ENCODE assay signal across 25 cellular contexts in the genomic region with DNA sequence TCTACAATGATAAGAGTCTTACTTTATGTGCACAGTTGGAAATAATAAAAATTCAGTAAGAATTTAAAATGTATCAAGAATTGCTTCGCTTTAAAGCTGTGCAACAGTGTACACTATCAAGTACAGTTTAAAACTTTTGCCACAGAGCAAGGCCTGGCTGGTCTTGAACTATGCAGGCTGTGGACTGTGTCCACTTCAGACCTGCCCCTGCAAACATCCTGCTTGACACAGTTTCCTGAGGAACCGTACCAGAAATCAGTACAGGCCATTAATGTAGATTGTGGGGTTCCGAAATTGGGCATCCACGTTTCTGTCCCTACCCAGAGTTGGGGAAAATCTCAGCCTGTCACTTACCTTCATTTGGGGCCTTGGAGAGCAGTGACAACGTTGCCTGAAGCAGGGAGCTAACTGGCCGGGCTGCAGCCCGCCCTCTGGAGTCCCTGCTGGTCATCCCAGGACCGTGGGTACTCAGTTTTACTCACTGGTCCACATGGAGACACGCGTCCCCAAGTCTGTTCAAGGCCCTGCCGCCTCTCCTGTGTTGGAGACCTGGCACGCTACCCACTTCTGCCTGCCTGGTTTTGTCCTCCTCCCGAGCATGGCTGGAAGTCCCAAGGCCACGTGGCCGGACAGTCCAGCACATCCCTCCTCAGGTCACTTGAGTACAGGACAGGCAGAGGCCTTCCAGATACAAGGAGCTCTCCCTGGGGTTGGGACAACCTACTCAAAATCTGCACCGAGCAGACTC. TPM values are rescaled to one million over a fixed set of nuclear protein-coding genes. Genes with fewer than 3 reads are reported as not detected.
DNase-seq lines count a peak whose midpoint lies in the region; ATAC-seq, FAIRE-seq and TF ChIP-seq lines count a peak whose summit lies in the region.
"Had no signal": no experiment of that assay in that cellular context is flagged by ENCODE, and none has a peak within 500 bp of the region (broad histone marks: within the 10 kb centered on the region; RNA-seq: fewer than 3 reads in every experiment).

No MANE protein-coding gene starts in this region.

- ATAC-seq in natural killer cell, result no peak

- intact Hi-C loops in adrenal gland (cut with DNase I) (no loop called here), kidney (cut with DNase I) (no loop called here), natural killer cell (cut with micrococcal nuclease) (no loop called here)

- H3K4me3 Mint-ChIP-seq in nephron progenitor cell, result no peak overlapping the region
- no peak overlapping the region for H3K4me3 Mint-ChIP-seq in natural killer cell
- H3K4me3 Mint-ChIP-seq: B cell; CD8-positive, alpha-beta memory T cell had no signal

- peak; percentile 64 to 93 (median 92) for DNase-seq in adrenal gland
- DNase-seq in kidney, result peak; percentile 59
- DNase-seq in nephron progenitor cell, result no peak
- no peak for DNase-seq in NCI-H774 (lab: John Stamatoyannopoulos, UW)
- DNase-seq in NCI-H1694 treated with DMSO at 0.1 percent for 48 hours (lab: John Stamatoyannopoulos, UW), result no peak
- no peak for DNase-seq in natural killer cell
- DNase-seq in GM19239 (ENCODE audit: insufficient read length, low spot score), result no peak
- DNase-seq: CD8-positive, alpha-beta memory T cell; DMS 273 treated with DMSO at 0.1 percent for 48 hours; DMS79; EL; GF-D8; Karpas-422; NCI-H1092; NCI-H1436; NCI-H187 treated with DMSO at 0.1 percent for 48 hours; NCI-H446; NCI-H524 treated with DMSO at 0.1 percent for 48 hours; PC-9; RPMI8226; SHP77 had no signal

- TF ChIP-seq CTCF in adrenal gland (IDR thresholded peaks at IDR 0.05), result peak in 2 of 6 experiments; percentile 7 to 14
- no peak for TF ChIP-seq CTCF in kidney (IDR thresholded peaks at IDR 0.05; ENCODE audit: borderline replicate concordance, extremely low read depth, insufficient read depth)
- TF ChIP-seq CTCF in nephron progenitor cell (IDR thresholded peaks at IDR 0.05), result no peak
- no peak for TF ChIP-seq CTCF in natural killer cell (IDR thresholded peaks at IDR 0.05)

- H3K9me3 ChIP-seq in adrenal gland (replicated peaks in 1 of 3), result no peaks in the 10 kb centered on the region
- H3K9me3 ChIP-seq in kidney (ENCODE audit: control insufficient read depth in 1 of 2, low read length in 2 of 2), result no peaks in the 10 kb centered on the region

- H3K4me1 ChIP-seq in adrenal gland (replicated peaks in 1 of 2), result peaks cover 7 to 8% of the 10 kb centered on the region in 2 donors
- peaks cover 9 to 35% of the 10 kb centered on the region in 2 donors for H3K4me1 ChIP-seq in kidney (ENCODE audit: control insufficient read depth in 1 of 2, insufficient read depth in 1 of 2, low read depth in 1 of 2, low read length in 2 of 2)

- peak overlapping the region in 1 of 2 donors; percentile 60 for H3K9ac ChIP-seq in kidney (ENCODE audit: low read length in 2 of 2)

- H3K4me1 Mint-ChIP-seq in nephron progenitor cell (peaks cover 53% of the 10 kb centered on the region), natural killer cell (peaks cover 0 to 4% of the 10 kb centered on the region in 2 donors)
- H3K4me1 Mint-ChIP-seq: B cell; CD8-positive, alpha-beta memory T cell had no signal

- FAIRE-seq in kidney (lab: Jason Lieb, UNC) (no peak), GM19239 (lab: Jason Lieb, UNC) (no peak)
- FAIRE-seq: GM12891 had no signal

- 49 to 65% (median 54%) methylated on average over 12 to 16 of the region's 16 CpGs for WGBS in adrenal gland, 4 donors

- H3K36me3 Mint-ChIP-seq in nephron progenitor cell (ENCODE audit: low read depth) (peaks cover 67% of the 10 kb centered on the region), natural killer cell (no peaks in the 10 kb centered on the region)

- H3K27ac ChIP-seq in adrenal gland (peak overlapping the region in 3 of 5 donors; percentile 14 to 79 (median 20)), kidney (ENCODE audit: low read depth in 2 of 2, low read length in 2 of 2) (peak overlapping the region in 1 of 2 donors; percentile 33)
- H3K27ac ChIP-seq: C4-2B, HL-60, PC-9 had no signal

- H3K27ac Mint-ChIP-seq in nephron progenitor cell (peak overlapping the region; percentile 57), natural killer cell (no peak overlapping the region)
- H3K27ac Mint-ChIP-seq: B cell; CD8-positive, alpha-beta memory T cell had no signal

- H3K4me3 ChIP-seq in adrenal gland, result no peak overlapping the region
- no peak overlapping the region for H3K4me3 ChIP-seq in kidney (ENCODE audit: low read length in 2 of 2)
- H3K4me3 ChIP-seq: PC-9 had no signal

- no peaks in the 10 kb centered on the region for H3K27me3 ChIP-seq in adrenal gland

- H3K27me3 Mint-ChIP-seq in nephron progenitor cell (ENCODE audit: low read depth, poor library complexity) (no peaks in the 10 kb centered on the region), natural killer cell (ENCODE audit: low read depth in 2 of 2) (peaks cover 5 to 7% of the 10 kb centered on the region in 2 donors)

- H3K36me3 ChIP-seq in adrenal gland (replicated peaks in 1 of 2) (no peaks in the 10 kb centered on the region), kidney (ENCODE audit: control insufficient read depth in 1 of 2, insufficient read depth in 2 of 2, low read length in 2 of 2) (no peaks in the 10 kb centered on the region)

- TF ChIP-seq POLR2A in adrenal gland (IDR thresholded peaks at IDR 0.05), result no peak

- H3K9me3 Mint-ChIP-seq in nephron progenitor cell, result peaks cover 4% of the 10 kb centered on the region
- H3K9me3 Mint-ChIP-seq in natural killer cell, result no peaks in the 10 kb centered on the region
- H3K9me3 Mint-ChIP-seq: CD8-positive, alpha-beta memory T cell had no signal

RNA-seq across cellular contexts. Expression of a gene that starts 8.4 kb away (rescaled TPM):
- total RNA-seq in adrenal gland (10 to 100 TPM in 7 of 8 donors, 1 to 10 TPM in 1; 10.0 to 30.9 (median 14.4) TPM), kidney (25.2 TPM), natural killer cell (1 to 10 TPM; 3.1 to 6.9 (median 4.9) TPM)
- polyA plus RNA-seq in adrenal gland (10 to 100 TPM; 13.4 to 30.6 (median 20.3) TPM), kidney (ENCODE audit: insufficient read depth, low read depth, low replicate concordance) (23.4 TPM)

RNA-seq across cellular contexts. Expression of a gene that starts 46.9 kb away (rescaled TPM):
- 10 to 100 TPM in 2 of 8 donors, 1 to 10 TPM in 6; 5.5 to 13.6 (median 7.6) TPM for total RNA-seq in adrenal gland
- polyA plus RNA-seq in adrenal gland, result 10 to 100 TPM in 1 of 3 donors, 1 to 10 TPM in 2; 1.8 to 12.2 (median 2.2) TPM
- total RNA-seq in kidney, result 5.1 TPM
- 3.4 TPM for polyA plus RNA-seq in kidney (ENCODE audit: insufficient read depth, low read depth, low replicate concordance)
- total RNA-seq in natural killer cell, result 1 to 10 TPM; 3.1 to 4.0 (median 3.2) TPM

Comparison
In these comparisons a context has a peak if more than half of its experiments do, and no peak if none do; other contexts are left out.
1. DNase-seq: peak in adrenal gland (7 of 7) and kidney (single experiment); none in nephron progenitor cell (single experiment), NCI-H774 (single experiment), NCI-H1694 treated with DMSO at 0.1 percent for 48 hours (single experiment), natural killer cell (single experiment) and GM19239 (single experiment).